ENCODE assay signal across 17 cellular contexts in genomic region chr16:2848933-2849332, GRCh38. TPM values are rescaled to one million over a fixed set of nuclear protein-coding genes. Genes with fewer than 3 reads are reported as not detected.
DNase-seq lines count a peak whose midpoint lies in the region; ATAC-seq and TF ChIP-seq lines count a peak whose summit lies in the region.
"Had no signal": no experiment of that assay in that cellular context is flagged by ENCODE, and none has a peak within 500 bp of the region (broad histone marks: within the 10 kb centered on the region; RNA-seq: fewer than 3 reads in every experiment).

No MANE protein-coding gene starts in this region.

- POLR2A ChIA-PET in Panc1 (lab: Charles Lee) = no interaction called here
- POLR2A ChIA-PET in naive thymus-derived CD8-positive, alpha-beta T cell (lab: Charles Lee) = no interaction called here

- ATAC-seq in Panc1 (no peak), HG03108 (IDR thresholded peaks at IDR 0.05; ENCODE audit: unreplicated experiment) (no peak), HG03432 (IDR thresholded peaks at IDR 0.05; ENCODE audit: unreplicated experiment) (no peak)
- no peak for ATAC-seq in naive thymus-derived CD8-positive, alpha-beta T cell
- ATAC-seq: CD8-positive, alpha-beta T cell had no signal

- H3K27me3 Mint-ChIP-seq in naive thymus-derived CD8-positive, alpha-beta T cell = peaks cover 3 to 19% (median 6%) of the 10 kb centered on the region in 5 donors

- H4K20me1 ChIP-seq in osteoblast (ENCODE audit: insufficient read depth, low read length) = no peaks in the 10 kb centered on the region
- H4K20me1 ChIP-seq: BLaER1 had no signal

- H3K4me1 Mint-ChIP-seq in naive thymus-derived CD8-positive, alpha-beta T cell = peaks cover 4 to 17% (median 10%) of the 10 kb centered on the region in 4 donors

- no peak overlapping the region for H2AFZ ChIP-seq in osteoblast (ENCODE audit: low read length)
- H2AFZ ChIP-seq: GM23248 had no signal

- H3K9me3 ChIP-seq in Panc1 (ENCODE audit: control insufficient read depth, insufficient read depth, low read depth, low read length) (no peaks in the 10 kb centered on the region), osteoblast (ENCODE audit: low read depth, low read length) (no peaks in the 10 kb centered on the region), tibial artery (no peaks in the 10 kb centered on the region)

- no peak overlapping the region for H3K4me2 ChIP-seq in osteoblast (ENCODE audit: insufficient read depth, low read length)
- H3K4me2 ChIP-seq: BLaER1 had no signal

- no peak overlapping the region for H3K4me3 ChIP-seq in Panc1 (ENCODE audit: low read depth in 2 of 2, low read length in 2 of 2)
- H3K4me3 ChIP-seq in osteoblast (ENCODE audit: insufficient read depth, low read length) = no peak overlapping the region
- no peak overlapping the region for H3K4me3 ChIP-seq in tibial artery
- H3K4me3 ChIP-seq: BLaER1, GM23248 had no signal

- CTCF ChIA-PET in Panc1 (lab: Charles Lee) = no interaction called here

- peaks cover 37% of the 10 kb centered on the region for H3K4me1 ChIP-seq in Panc1 (ENCODE audit: control insufficient read depth, insufficient read depth, low read length)
- H3K4me1 ChIP-seq in osteoblast (ENCODE audit: insufficient read depth, low read length) = peaks cover 11% of the 10 kb centered on the region
- no peaks in the 10 kb centered on the region for H3K4me1 ChIP-seq in tibial artery

- DNase-seq in CD1c-positive myeloid dendritic cell (ENCODE audit: extremely low spot score) = peak; percentile 16
- DNase-seq in Panc1 (ENCODE audit: low read depth, low spot score) = no peak
- peak; percentile 1 for DNase-seq in iPS-NIHi11 (ENCODE audit: low spot score)
- peak; percentile 54 for DNase-seq in osteoblast (ENCODE audit: insufficient read length, low spot score, missing footprints)
- no peak for DNase-seq in tibial artery
- no peak for DNase-seq in naive thymus-derived CD8-positive, alpha-beta T cell
- DNase-seq: 8988T; CD8-positive, alpha-beta T cell; GM23248; HCEC 1CT had no signal

- peak overlapping the region; percentile 76 for H3K27ac ChIP-seq in Panc1 (ENCODE audit: low read length)
- no peak overlapping the region for H3K27ac ChIP-seq in osteoblast (ENCODE audit: low read depth, low read length)
- no peak overlapping the region for H3K27ac ChIP-seq in tibial artery
- H3K27ac ChIP-seq: BLaER1, GM23248 had no signal

- in situ Hi-C loops in Panc1 (cut with HindIII; ENCODE audit: low pct_unique_long_range_greater_than_20kb, low sequenced_read_pairs) = no loop called here

- H3K79me2 ChIP-seq in osteoblast (ENCODE audit: insufficient read depth, low read length) = no peaks in the 10 kb centered on the region

- peaks cover 0 to 2% (median under 1%) of the 10 kb centered on the region in 9 donors for H3K9me3 Mint-ChIP-seq in naive thymus-derived CD8-positive, alpha-beta T cell

- intact Hi-C loops in Panc1 (cut with micrococcal nuclease; ENCODE audit: unreplicated experiment) (no loop called here), tibial artery (cut with DNase I; ENCODE audit: low total_unique reads) (no loop called here)

- H3K36me3 Mint-ChIP-seq in naive thymus-derived CD8-positive, alpha-beta T cell = no peaks in the 10 kb centered on the region
- H3K36me3 Mint-ChIP-seq: CD14-positive monocyte; CD8-positive, alpha-beta T cell had no signal

- H3K27ac Mint-ChIP-seq in naive thymus-derived CD8-positive, alpha-beta T cell = no peak overlapping the region
- H3K27ac Mint-ChIP-seq: CD8-positive, alpha-beta T cell had no signal

- no peak overlapping the region for H3K4me3 Mint-ChIP-seq in naive thymus-derived CD8-positive, alpha-beta T cell
- H3K4me3 Mint-ChIP-seq: CD14-positive monocyte; CD8-positive, alpha-beta T cell had no signal

- H3K27me3 ChIP-seq in Panc1 (ENCODE audit: control insufficient read depth, insufficient read depth, low read length) = no peaks in the 10 kb centered on the region
- peaks cover 20% of the 10 kb centered on the region for H3K27me3 ChIP-seq in osteoblast (ENCODE audit: insufficient read depth, low read length)
- H3K27me3 ChIP-seq in tibial artery = peaks cover 0 to 64% of the 10 kb centered on the region in 2 donors
- H3K27me3 ChIP-seq: BLaER1 had no signal

- BruUV-seq in Panc1 (replicated peaks; lab: Mats Ljungman, UMichigan) = no TSS peak

- H3K36me3 ChIP-seq in Panc1 (ENCODE audit: control insufficient read depth, insufficient read depth, low read length) = no peaks in the 10 kb centered on the region
- no peaks in the 10 kb centered on the region for H3K36me3 ChIP-seq in osteoblast (ENCODE audit: insufficient read depth, low read length)
- peaks cover 0 to 7% (median 0%) of the 10 kb centered on the region in 3 donors for H3K36me3 ChIP-seq in tibial artery
- H3K36me3 ChIP-seq: BLaER1 had no signal

- no peak for TF ChIP-seq CTCF in Panc1 (IDR thresholded peaks at IDR 0.05)
- no peak for TF ChIP-seq CTCF in osteoblast (IDR thresholded peaks at IDR 0.05; ENCODE audit: extremely low read depth, low read depth, low read length)
- no peak for TF ChIP-seq CTCF in tibial artery (IDR thresholded peaks at IDR 0.05)

RNA-seq across cellular contexts. Expression of gene PRSS22, which starts 9.0 kb away (rescaled TPM):
- total RNA-seq in Panc1 (2021; ENCODE audit: unreplicated experiment) (23.9 TPM), osteoblast (not detected in 2 replicates)
- polyA plus RNA-seq in Panc1 (2012; ENCODE audit: insufficient read length) = 37.3 TPM
- not detected for total RNA-seq in naive thymus-derived CD8-positive, alpha-beta T cell
- not detected for polyA plus RNA-seq in naive thymus-derived CD8-positive, alpha-beta T cell
- total RNA-seq: A673, GM23248 had no signal
- polyA plus RNA-seq: CD14-positive monocyte, GM23248 had no signal

RNA-seq across cellular contexts. Expression of gene ZG16B, which starts 18.8 kb away (rescaled TPM):
- total RNA-seq in Panc1 (2021; ENCODE audit: unreplicated experiment) (9.1 TPM), osteoblast (0.88 and 1.4 TPM in 2 replicates)
- 8.3 TPM for polyA plus RNA-seq in Panc1 (2012; ENCODE audit: insufficient read length)
- total RNA-seq in naive thymus-derived CD8-positive, alpha-beta T cell = not detected
- not detected for polyA plus RNA-seq in naive thymus-derived CD8-positive, alpha-beta T cell
- total RNA-seq: A673; CD8-positive, alpha-beta T cell; GM23248 had no signal
- polyA plus RNA-seq: GM23248 had no signal

RNA-seq across cellular contexts. Expression of gene PRSS21, which starts 31.9 kb away (rescaled TPM):
- not detected for total RNA-seq in Panc1 (2021; ENCODE audit: unreplicated experiment)
- not detected for polyA plus RNA-seq in Panc1 (2012; ENCODE audit: insufficient read length)
- total RNA-seq in osteoblast = not detected in 2 replicates
- total RNA-seq in naive thymus-derived CD8-positive, alpha-beta T cell = 1 to 10 TPM; 2.0 to 2.9 TPM
- polyA plus RNA-seq in naive thymus-derived CD8-positive, alpha-beta T cell = 10 to 100 TPM in 1 of 3 donors, 1 to 10 TPM in 2; 1.5 to 14.7 (median 3.2) TPM
- total RNA-seq: A673, GM23248, HT-29 had no signal
- polyA plus RNA-seq: GM23248 had no signal

RNA-seq across cellular contexts. Expression of gene FLYWCH2, which starts 34.1 kb away (rescaled TPM):
- total RNA-seq in Panc1 (2021; ENCODE audit: unreplicated experiment) (77.3 TPM), osteoblast (38.7 and 43.6 TPM in 2 replicates)
- 161 TPM for polyA plus RNA-seq in Panc1 (2012; ENCODE audit: insufficient read length)
- 10 to 100 TPM; 22.2 to 26.0 TPM for total RNA-seq in naive thymus-derived CD8-positive, alpha-beta T cell
- 10 to 100 TPM; 18.0 to 28.8 (median 26.5) TPM for polyA plus RNA-seq in naive thymus-derived CD8-positive, alpha-beta T cell

RNA-seq across cellular contexts. Expression of gene PRSS41, which starts 50.7 kb away (rescaled TPM):
- total RNA-seq in Panc1 (2021; ENCODE audit: unreplicated experiment) = not detected
- not detected for polyA plus RNA-seq in Panc1 (2012; ENCODE audit: insufficient read length)
- not detected in 2 replicates for total RNA-seq in osteoblast
- total RNA-seq in naive thymus-derived CD8-positive, alpha-beta T cell = not detected
- not detected for polyA plus RNA-seq in naive thymus-derived CD8-positive, alpha-beta T cell
- total RNA-seq: A673; CD8-positive, alpha-beta T cell; GM23248; HT-29 had no signal
- polyA plus RNA-seq: AG04450, CD14-positive monocyte, GM23248 had no signal

Comparison
In these comparisons a context has a peak if more than half of its experiments do, and no peak if none do; other contexts are left out.
1. DNase-seq: peak in CD1c-positive myeloid dendritic cell (single experiment), iPS-NIHi11 (single experiment) and osteoblast (single experiment); none in Panc1 (single experiment), tibial artery (0 of 2) and naive thymus-derived CD8-positive, alpha-beta T cell (0 of 10).
2. RNA of gene PRSS22, which starts 9.0 kb away (total RNA-seq): 23.9 TPM in Panc1 (single experiment); not detected in osteoblast and not detected in naive thymus-derived CD8-positive, alpha-beta T cell; every median in the first group is over 10 times any median in the second.